ENCODE assay signal across 8 cellular contexts in the genomic region with DNA sequence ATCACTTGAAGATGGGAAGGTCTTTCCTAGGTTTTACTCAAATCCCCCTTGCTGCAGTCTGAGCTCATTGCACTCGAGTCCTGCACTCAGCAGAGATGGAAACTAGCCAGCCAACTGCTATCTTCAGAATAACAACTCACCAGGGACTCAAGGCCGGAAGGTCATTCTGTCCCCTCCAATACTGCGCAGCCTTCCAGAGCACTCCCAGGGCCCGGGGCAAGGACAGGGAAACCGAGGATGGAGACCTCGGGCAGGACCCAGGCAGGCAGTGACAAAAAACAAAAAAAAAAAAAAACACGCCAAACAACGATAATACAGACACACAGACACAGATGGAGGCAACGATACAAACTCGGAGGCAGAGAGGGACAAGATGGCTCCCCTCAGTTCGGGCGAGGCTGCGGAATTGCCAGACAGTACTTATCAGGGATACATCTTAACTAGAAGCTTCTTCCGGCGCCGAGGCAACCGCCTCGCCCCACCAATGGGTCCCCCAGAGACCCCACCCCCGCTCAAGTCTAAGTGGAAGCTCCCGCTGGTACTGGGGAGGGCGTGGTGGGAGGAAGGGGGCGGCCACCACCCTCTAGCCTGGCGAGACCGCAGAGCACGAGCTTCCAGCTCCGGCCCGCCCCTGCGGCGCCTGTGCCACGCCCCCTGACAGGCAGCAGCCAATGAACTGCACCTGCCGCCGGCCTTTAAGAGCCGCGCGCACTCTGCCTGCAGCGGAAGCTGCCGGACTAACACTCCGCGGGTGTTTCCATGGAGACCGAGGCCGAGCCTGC. TPM values are rescaled to one million over a fixed set of nuclear protein-coding genes. Genes with fewer than 3 reads are reported as not detected.
DNase-seq lines count a peak whose midpoint lies in the region; ATAC-seq and TF ChIP-seq lines count a peak whose summit lies in the region.

No MANE protein-coding gene starts in this region.

- in situ Hi-C loops in IMR-90 (cut with MboI; ENCODE audit: low sequenced_read_pairs) = no loop called here

- peak; percentile 41 for TF ChIP-seq CTCF in IMR-90 (conservative IDR thresholded peaks at IDR 0.05; ENCODE audit: low read depth, low read length)
- peak; percentile 43; the same call in 1 of the 2 replicates for TF ChIP-seq CTCF in OCI-LY7 (conservative IDR thresholded peaks at IDR 0.05; ENCODE audit: low read length)
- TF ChIP-seq CTCF in epithelial cell of proximal tubule (conservative IDR thresholded peaks at IDR 0.05; ENCODE audit: low read depth, low read length) = no peak

- H3K23ac ChIP-seq in IMR-90 (ENCODE audit: low read depth, low read length) = peak overlapping the region; percentile 85

- peak overlapping the region; percentile 70 for H3K9ac ChIP-seq in IMR-90 (ENCODE audit: low read depth, low read length)

- peaks cover 16% of the 10 kb centered on the region for H3K4me1 ChIP-seq in IMR-90 (ENCODE audit: control insufficient read depth, insufficient read depth, low read length)
- H3K4me1 ChIP-seq in OCI-LY7 (ENCODE audit: insufficient read depth, low read length, poor library complexity, severe bottlenecking) = peaks cover 19% of the 10 kb centered on the region

- H4K5ac ChIP-seq in IMR-90 (ENCODE audit: low read depth, low read length) = peak overlapping the region; percentile 27

- intact Hi-C loops in IMR-90 (cut with micrococcal nuclease) (loop anchor here (2.0 to 10.0 kb wide), 2 partner anchors 70 to 264 kb away; a partner anchor contains a TSS), OCI-LY7 (cut with micrococcal nuclease; ENCODE audit: unreplicated experiment) (loop anchor here (5.0 kb wide), 1 partner anchor 138 kb away; a partner anchor contains a TSS)

- POLR2A ChIA-PET in IMR-90 (lab: Charles Lee; ENCODE audit: unreplicated experiment) (interaction anchor here (0.9 kb wide), 1 partner anchor 9 kb away, joined by 3 read pairs; no protein-coding TSS in a partner anchor), OCI-LY7 (lab: Charles Lee) (interaction anchor here (0.5 to 3.0 kb wide), 7 partner anchors 9 to 383 kb away, joined by 3 to 14 read pairs (median 4); a partner anchor contains a TSS)

- H3K9me3 ChIP-seq in IMR-90 (ENCODE audit: control insufficient read depth, insufficient read depth, low read length) (no peaks in the 10 kb centered on the region), OCI-LY7 (ENCODE audit: low read length) (no peaks in the 10 kb centered on the region)

- H4K91ac ChIP-seq in IMR-90 (ENCODE audit: insufficient read depth, low read depth, low read length) = peak overlapping the region; percentile 78

- peak overlapping the region; percentile 83 for H3K4ac ChIP-seq in IMR-90 (ENCODE audit: low read depth, low read length)

- H4K20me1 ChIP-seq in IMR-90 (ENCODE audit: insufficient read depth, low read length) (no peaks in the 10 kb centered on the region), OCI-LY7 (ENCODE audit: insufficient read depth, low read length) (no peaks in the 10 kb centered on the region)

- H2AK9ac ChIP-seq in IMR-90 (replicated peaks; ENCODE audit: low read depth, low read length, poor library complexity) = peak overlapping the region; percentile 94

- peak overlapping the region; percentile 57; the same call in 1 of the 2 replicates for H2BK20ac ChIP-seq in IMR-90 (ENCODE audit: low read depth, low read length)

- ATAC-seq in GM21529 (IDR thresholded peaks at IDR 0.05; ENCODE audit: unreplicated experiment) = peak; percentile 97
- peak; percentile 96 for ATAC-seq in IMR-90 (ENCODE audit: low read depth)

- H2BK120ac ChIP-seq in IMR-90 (ENCODE audit: low read depth, low read length) = peak overlapping the region; percentile 70

- WGBS in IMR-90 (ENCODE audit: extremely low coverage in 2 of 2, insufficient read length in 1 of 2), 2 experiments = 1% methylated on average over 23 of the region's 41 CpGs; no CpG with 5 or more reads in 1 of the 2 experiments

- no peak for TF ChIP-seq RAD21 in IMR-90 (IDR thresholded peaks at IDR 0.05; ENCODE audit: low read length)

- TF ChIP-seq POLR2A in IMR-90 (IDR thresholded peaks at IDR 0.05; ENCODE audit: low read depth, low read length) = peak; percentile 35; the same call in 1 of the 2 replicates

- BruUV-seq in IMR-90 (replicated peaks; lab: Mats Ljungman, UMichigan) = no TSS peak
- BruUV-seq in OCI-LY7 (replicated peaks; lab: Mats Ljungman, UMichigan) = TSS peak; percentile 92

- peak overlapping the region; percentile 30; the same call in 1 of the 2 replicates for H2AK5ac ChIP-seq in IMR-90 (ENCODE audit: low read depth, low read length)

- peak overlapping the region; percentile 78 for H3K27ac ChIP-seq in IMR-90 (ENCODE audit: insufficient read depth, low read length)
- H3K27ac ChIP-seq in OCI-LY7 (ENCODE audit: low read depth, low read length, poor library complexity, severe bottlenecking) = peak overlapping the region; percentile 71

- H3K36me3 ChIP-seq in IMR-90 (ENCODE audit: control insufficient read depth, insufficient read depth, low read length) (no peaks in the 10 kb centered on the region), OCI-LY7 (ENCODE audit: insufficient read depth, low read length) (no peaks in the 10 kb centered on the region)

- peak overlapping the region; percentile 55 for H3K18ac ChIP-seq in IMR-90 (ENCODE audit: low read depth, low read length)

- H3K4me2 ChIP-seq in IMR-90 (ENCODE audit: low read depth, low read length) (peak overlapping the region; percentile 83), OCI-LY7 (ENCODE audit: low read length) (peak overlapping the region; percentile 91)

- H2BK15ac ChIP-seq in IMR-90 (ENCODE audit: low read depth, low read length) = peak overlapping the region; percentile 75; the same call in 1 of the 3 replicates

- peak overlapping the region; percentile 95 for H2AFZ ChIP-seq in IMR-90 (replicated peaks; ENCODE audit: low read length, poor library complexity)
- H2AFZ ChIP-seq in OCI-LY7 (ENCODE audit: low read length) = peak overlapping the region; percentile 90

- peak overlapping the region; percentile 77 for H3K56ac ChIP-seq in IMR-90 (ENCODE audit: extremely low read depth, insufficient read depth, low read length)

- H4K8ac ChIP-seq in IMR-90 (ENCODE audit: low read depth in 2 of 2, low read length in 2 of 2) = peak overlapping the region; percentile 50 to 88

- no peaks in the 10 kb centered on the region for H3K9me2 ChIP-seq in OCI-LY7 (ENCODE audit: insufficient read depth, low read length)

- dilution Hi-C loops in IMR-90 (cut with HindIII; ENCODE audit: low sequenced_read_pairs, unreplicated experiment) = no loop called here

- DNase-seq in DMS153 (lab: John Stamatoyannopoulos, UW) = peak; percentile 94
- peak; percentile 98 for DNase-seq in IMR-90
- DNase-seq in OCI-LY7 (ENCODE audit: low spot score) = peak; percentile 100
- peak; percentile 88 for DNase-seq in activated T-cell treated with anti-CD3 and anti-CD28 coated beads for 4 hours
- peak; percentile 59 for DNase-seq in epithelial cell of proximal tubule (ENCODE audit: low read depth)
- DNase-seq in mucosa of gallbladder (ENCODE audit: low spot score) = peak; percentile 98
- peak; percentile 96 for DNase-seq in stimulated activated CD8-positive, alpha-beta memory T cell treated with anti-CD3 and anti-CD28 coated beads, Interleukin-4, amount 100 ng/mL, for 24 hours (ENCODE audit: low read depth)

- peak overlapping the region; percentile 82 for H2BK5ac ChIP-seq in IMR-90 (ENCODE audit: low read depth, low read length, poor library complexity, severe bottlenecking)

- H3K14ac ChIP-seq in IMR-90 (replicated peaks; ENCODE audit: low read depth, low read length) = peak overlapping the region; percentile 76

- CTCF ChIA-PET in IMR-90 (lab: Yijun Ruan, JAX) = interaction anchor here (1.5 to 1.9 kb wide), 3 partner anchors 11 to 139 kb away, joined by 3 to 4 read pairs (median 3); no protein-coding TSS in a partner anchor
- CTCF ChIA-PET in OCI-LY7 (lab: Charles Lee; ENCODE audit: unreplicated experiment) = interaction anchor here (0.6 to 1.4 kb wide), 5 partner anchors 10 to 162 kb away, joined by 3 to 7 read pairs (median 3); a partner anchor contains a TSS

- peaks cover 17% of the 10 kb centered on the region for H3K9me1 ChIP-seq in IMR-90 (ENCODE audit: insufficient read depth, low read length)

- H3K27me3 ChIP-seq in IMR-90 (ENCODE audit: control insufficient read depth, insufficient read depth, low read length) = no peaks in the 10 kb centered on the region

- H3K79me2 ChIP-seq in OCI-LY7 (ENCODE audit: insufficient read depth, low read depth, low read length) = no peaks in the 10 kb centered on the region

- H3K4me3 ChIP-seq in IMR-90 (ENCODE audit: insufficient read depth, low read depth, low read length) (peak overlapping the region; percentile 54), OCI-LY7 (ENCODE audit: low read depth, low read length, poor library complexity, severe bottlenecking) (peak overlapping the region; percentile 73), epithelial cell of proximal tubule (ENCODE audit: low read depth, low read length) (peak overlapping the region; percentile 74)

- peaks cover 0 to 15% of the 10 kb centered on the region in 2 experiments; a peak in 3 of 4 replicates for H3K79me1 ChIP-seq in IMR-90 (ENCODE audit: low read depth in 1 of 2, low read length in 2 of 2)

TF ChIP-seq in IMR-90, 13 proteins besides CTCF, POLR2A, EP300 and RAD21 (continues in another document):
- TF ChIP-seq CHD1 (IDR thresholded peaks at IDR 0.05; ENCODE audit: low read depth, low read length) = no peak
- TF ChIP-seq, protein P1, sequence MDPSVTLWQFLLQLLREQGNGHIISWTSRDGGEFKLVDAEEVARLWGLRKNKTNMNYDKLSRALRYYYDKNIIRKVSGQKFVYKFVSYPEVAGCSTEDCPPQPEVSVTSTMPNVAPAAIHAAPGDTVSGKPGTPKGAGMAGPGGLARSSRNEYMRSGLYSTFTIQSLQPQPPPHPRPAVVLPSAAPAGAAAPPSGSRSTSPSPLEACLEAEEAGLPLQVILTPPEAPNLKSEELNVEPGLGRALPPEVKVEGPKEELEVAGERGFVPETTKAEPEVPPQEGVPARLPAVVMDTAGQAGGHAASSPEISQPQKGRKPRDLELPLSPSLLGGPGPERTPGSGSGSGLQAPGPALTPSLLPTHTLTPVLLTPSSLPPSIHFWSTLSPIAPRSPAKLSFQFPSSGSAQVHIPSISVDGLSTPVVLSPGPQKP (IDR thresholded peaks at IDR 0.05; ENCODE audit: borderline replicate concordance, low read depth, low read length) = no peak

RNA-seq across cellular contexts. Expression of a gene that starts 7.0 kb away (rescaled TPM):
- 47.2 and 48.2 TPM in 2 replicates for total RNA-seq in IMR-90 (2012; rRNA removed)
- 28.7 and 31.3 TPM in 2 replicates for polyA plus RNA-seq in IMR-90 (2012; rRNA removed)
- 15.3 and 17.4 TPM in 2 replicates for polyA plus RNA-seq in IMR-90 (2012; cell fraction: cytosol; rRNA removed)
- 12.7 and 15.8 TPM in 2 replicates for polyA plus RNA-seq in IMR-90 (2012; cell fraction: nucleus; rRNA removed; ENCODE audit: low replicate concordance)
- 3.8 and 4.0 TPM in 2 replicates for total RNA-seq in OCI-LY7 (2014; rRNA removed; shearing (Covaris generic))
- total RNA-seq in OCI-LY7 (2022) = 2.7 and 3.3 TPM in 2 replicates
- 0.72 and 1.7 TPM in 2 replicates for total RNA-seq in epithelial cell of proximal tubule
- 22.5 TPM for total RNA-seq in mucosa of gallbladder

RNA-seq across cellular contexts. Expression of a gene that starts 17.5 kb away (rescaled TPM):
- total RNA-seq in IMR-90 (2012; rRNA removed) = 64.5 and 73.9 TPM in 2 replicates
- 33.9 and 36.3 TPM in 2 replicates for polyA plus RNA-seq in IMR-90 (2012; rRNA removed)
- 15.6 and 19.1 TPM in 2 replicates for polyA plus RNA-seq in IMR-90 (2012; cell fraction: cytosol; rRNA removed)
- 46.0 and 100 TPM in 2 replicates for polyA plus RNA-seq in IMR-90 (2012; cell fraction: nucleus; rRNA removed; ENCODE audit: low replicate concordance)
- total RNA-seq in OCI-LY7 (2014; rRNA removed; shearing (Covaris generic)) = 69.3 and 88.1 TPM in 2 replicates
- total RNA-seq in OCI-LY7 (2022) = 51.8 and 55.1 TPM in 2 replicates
- 17.5 and 28.8 TPM in 2 replicates for total RNA-seq in epithelial cell of proximal tubule
- total RNA-seq in mucosa of gallbladder = 61.6 TPM

Comparison
In these comparisons a context has a peak if more than half of its experiments do, and no peak if none do; other contexts are left out.
1. Peak in every context shown above with its lines: DNase-seq, ATAC-seq, H3K4me3 ChIP-seq and H3K27ac ChIP-seq.